ENCODE assay signal across 8 cellular contexts in the genomic region with DNA sequence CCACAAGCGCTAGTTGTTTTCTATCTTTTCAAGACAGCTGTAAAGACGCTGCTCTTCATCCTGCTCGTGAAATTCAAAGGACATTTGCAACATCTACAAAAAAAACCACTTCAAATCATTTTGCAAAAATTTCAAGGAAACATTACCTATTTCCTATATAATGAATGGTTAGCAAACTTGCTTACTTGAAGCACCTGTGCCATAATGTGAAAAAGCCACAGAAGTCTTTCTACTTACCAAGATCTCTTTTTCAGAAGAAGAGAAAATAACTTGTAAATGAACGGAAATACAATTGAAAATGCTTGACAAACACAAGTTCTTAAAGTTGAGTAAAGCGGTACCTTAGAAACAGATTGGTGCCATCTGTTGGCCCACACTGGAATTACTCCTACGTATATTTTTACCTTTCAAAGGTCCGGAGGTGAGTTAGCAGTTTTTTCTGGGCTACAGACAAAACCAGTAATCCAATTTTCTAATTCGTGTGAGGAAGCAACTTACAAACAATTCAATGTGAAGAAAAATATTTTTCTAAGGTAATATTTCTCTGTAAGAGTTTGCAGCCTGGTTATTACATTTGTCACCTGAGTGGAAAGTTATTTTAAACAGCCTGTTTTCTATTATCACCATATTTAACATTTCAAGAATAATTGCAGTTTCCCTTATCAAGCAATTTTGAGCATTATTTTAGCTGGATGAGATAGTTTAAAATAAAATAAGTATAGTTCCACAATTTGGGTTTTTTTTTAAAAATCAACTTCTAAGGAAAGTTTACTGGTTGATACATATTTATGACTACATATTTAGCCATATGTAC. TPM values are rescaled to one million over a fixed set of nuclear protein-coding genes. Genes with fewer than 3 reads are reported as not detected.
DNase-seq lines count a peak whose midpoint lies in the region; ATAC-seq and TF ChIP-seq lines count a peak whose summit lies in the region.

TSS of gene TLR6 (minus strand) at position 294 of the 814 bp plus-strand sequence. CDS start 27,344 bp downstream, outside the sequence.

- H3K4me3 Mint-ChIP-seq in activated naive CD8-positive, alpha-beta T cell = peak within 1 kb of the TSS; percentile 86

- peak within 1 kb of the TSS; percentile 20 for H3K4me3 ChIP-seq in AG04450 (ENCODE audit: low read depth, low read length)
- H3K4me3 ChIP-seq in HUES48 (ENCODE audit: low read depth, low read length) = no peak within 1 kb of the TSS
- H3K4me3 ChIP-seq in SJSA1 = peak within 1 kb of the TSS; percentile 26
- H3K4me3 ChIP-seq in retinal pigment epithelial cell (ENCODE audit: low read length) = no peak within 1 kb of the TSS

- ATAC-seq in GM18517 (IDR thresholded peaks at IDR 0.05; ENCODE audit: unreplicated experiment) (peak; percentile 47), Right ventricle myocardium superior (ENCODE audit: poor library complexity) (peak; percentile 71), GM18519 (IDR thresholded peaks at IDR 0.05; ENCODE audit: low FRiP score, unreplicated experiment) (no peak)

- H3K27me3 ChIP-seq in AG04450 (ENCODE audit: control insufficient read depth, insufficient read depth, low read length) = no peaks in the 10 kb centered on the region
- H3K27me3 ChIP-seq in HUES48 (ENCODE audit: control insufficient read depth, insufficient read depth, low read length) = no peaks in the 10 kb centered on the region
- no peaks in the 10 kb centered on the region for H3K27me3 ChIP-seq in SJSA1 (replicated peaks)

- H3K27ac Mint-ChIP-seq in activated naive CD8-positive, alpha-beta T cell = peak within 1 kb of the TSS; percentile 97

- DNase-seq in AG04450 (ENCODE audit: low read depth, low spot score) = no peak
- DNase-seq in SJSA1 (ENCODE audit: low read depth in 1 of 2, low spot score in 2 of 2) = peak; percentile 47 to 63
- DNase-seq in Right ventricle myocardium superior = no peak
- DNase-seq in retinal pigment epithelial cell (ENCODE audit: low read depth) = no peak

- H3K9me3 ChIP-seq in AG04450 (ENCODE audit: control insufficient read depth, insufficient read depth, low read length) (no peaks in the 10 kb centered on the region), HUES48 (ENCODE audit: control insufficient read depth, insufficient read depth, low read length) (no peaks in the 10 kb centered on the region), SJSA1 (replicated peaks) (no peaks in the 10 kb centered on the region)

- no peaks in the 10 kb centered on the region for H3K36me3 ChIP-seq in HUES48 (ENCODE audit: control insufficient read depth, insufficient read depth, low read length)
- H3K36me3 ChIP-seq in SJSA1 = no peaks in the 10 kb centered on the region

- intact Hi-C loops in Right ventricle myocardium superior (cut with DNase I) = loop anchor here (5.0 kb wide), 1 partner anchor 94 kb away; no protein-coding TSS in a partner anchor

- CTCF ChIA-PET in AG04450 (lab: Charles Lee) = interaction anchor here (0.6 to 4.1 kb wide), 16 partner anchors 9 to 794 kb away, joined by 3 to 49 read pairs (median 4); partner anchors contain the start of genes FAM114A1, TLR1 and TLR10

- H3K9me3 Mint-ChIP-seq in activated naive CD8-positive, alpha-beta T cell (ENCODE audit: low read depth) = no peaks in the 10 kb centered on the region

- POLR2A ChIA-PET in AG04450 (lab: Yijun Ruan, JAX) = no interaction called here

- H3K27ac ChIP-seq in AG04450 (ENCODE audit: low read depth, low read length) = peak within 1 kb of the TSS; percentile 94
- peak within 1 kb of the TSS; percentile 73 for H3K27ac ChIP-seq in HUES48 (ENCODE audit: low read depth, low read length)
- peak within 1 kb of the TSS; percentile 82 for H3K27ac ChIP-seq in SJSA1

- H3K4me1 ChIP-seq in HUES48 (ENCODE audit: control insufficient read depth, insufficient read depth, low read length) (peaks cover 9% of the 10 kb centered on the region; the same call in 1 of the 2 replicates), SJSA1 (replicated peaks) (peaks cover 15% of the 10 kb centered on the region)

- no peaks in the 10 kb centered on the region for H3K36me3 Mint-ChIP-seq in activated naive CD8-positive, alpha-beta T cell

- TF ChIP-seq CTCF in AG04450 (IDR thresholded peaks at IDR 0.05; ENCODE audit: low read depth, low read length) = peak; percentile 69
- TF ChIP-seq CTCF in retinal pigment epithelial cell (conservative IDR thresholded peaks at IDR 0.05; ENCODE audit: low read depth, low read length) = peak; percentile 72

- no peaks in the 10 kb centered on the region for H3K27me3 Mint-ChIP-seq in activated naive CD8-positive, alpha-beta T cell

- no peak within 1 kb of the TSS for H3K9ac ChIP-seq in HUES48 (ENCODE audit: low read depth, low read length)

- H3K4me1 Mint-ChIP-seq in activated naive CD8-positive, alpha-beta T cell (ENCODE audit: low read depth) = peaks cover 42% of the 10 kb centered on the region

RNA-seq across cellular contexts. Expression of gene TLR6, which starts in this region (rescaled TPM):
- 2.8 and 3.7 TPM in 2 replicates for polyA plus RNA-seq in AG04450 (2011; rRNA removed)
- 3.4 and 5.4 TPM in 2 replicates for polyA minus RNA-seq in AG04450 (2011; rRNA and poly(A)+ RNA removed)
- total RNA-seq in SJSA1 (2014; rRNA removed; shearing (Covaris generic)) = 0.28 and 1.5 TPM in 2 replicates
- total RNA-seq in Right ventricle myocardium superior = 2.3 TPM

Comparison
In these comparisons a context has a peak if more than half of its experiments do, and no peak if none do; other contexts are left out.
1. DNase-seq: peak in SJSA1 (2 of 2); none in AG04450 (single experiment), Right ventricle myocardium superior (single experiment) and retinal pigment epithelial cell (single experiment).
2. H3K4me3 ChIP-seq: peak in AG04450 (single experiment) and SJSA1 (single experiment); none in HUES48 (single experiment) and retinal pigment epithelial cell (single experiment).
3. Peak in every context shown above with its lines, with median percentiles within 50 percentile points of each other: H3K27ac ChIP-seq.